Comparison of ENCODE assay signal across 10 cellular contexts in genomic region chr14:77140343-77140936, GRCh38. TPM values are rescaled to one million over a fixed set of nuclear protein-coding genes. Genes with fewer than 3 reads are reported as not detected.
A peak's percentile ranks its signal among the peaks of the same experiment; 100 is the strongest.
DNase-seq lines count a peak whose midpoint lies in the region; ATAC-seq and TF ChIP-seq lines count a peak whose summit lies in the region.
"Had no signal": no experiment of that assay in that cellular context is flagged by ENCODE, and none has a peak within 500 bp of the region (broad histone marks: within the 10 kb centered on the region; RNA-seq: fewer than 3 reads in every experiment).

No MANE protein-coding gene starts in this region.

- H3K9ac ChIP-seq in HUES6 (ENCODE audit: low read length) (peak overlapping the region; percentile 14), mammary epithelial cell (ENCODE audit: insufficient read depth, low read length) (no peak overlapping the region)

- in situ Hi-C loops in mammary epithelial cell (cut with MboI; ENCODE audit: low sequenced_read_pairs in 2 of 2): no loop called here

- H3K4me3 Mint-ChIP-seq in osteocyte (ENCODE audit: unreplicated experiment): peak overlapping the region; percentile 62

- peaks cover 41% of the 10 kb centered on the region for H3K27me3 ChIP-seq in HUES6 (ENCODE audit: control insufficient read depth, insufficient read depth, low read length)
- peaks cover 29% of the 10 kb centered on the region for H3K27me3 ChIP-seq in mammary epithelial cell (ENCODE audit: insufficient read depth, low read length)

- no peaks in the 10 kb centered on the region for H3K9me3 ChIP-seq in HUES6 (ENCODE audit: control insufficient read depth, insufficient read depth, low read depth, low read length)
- no peaks in the 10 kb centered on the region for H3K9me3 ChIP-seq in mammary epithelial cell (replicated peaks; ENCODE audit: insufficient read depth, low read length)

- H3K4me1 Mint-ChIP-seq in osteocyte (ENCODE audit: unreplicated experiment): peaks cover 18% of the 10 kb centered on the region

- peaks cover 64% of the 10 kb centered on the region for H3K27me3 Mint-ChIP-seq in osteocyte (ENCODE audit: unreplicated experiment)

- peak overlapping the region; percentile 73 for H3K4me2 ChIP-seq in mammary epithelial cell (ENCODE audit: insufficient read depth, low read depth, low read length)

- no peak for ATAC-seq in GM18868 (IDR thresholded peaks at IDR 0.05; ENCODE audit: unreplicated experiment)
- no peak for ATAC-seq in GM21786 (IDR thresholded peaks at IDR 0.05; ENCODE audit: unreplicated experiment)

- DNase-seq in D341Med (ENCODE audit: low spot score) (peak; percentile 58), mammary epithelial cell (no peak), osteocyte (ENCODE audit: extremely low spot score, unreplicated experiment) (no peak)
- no peak for DNase-seq in activated CD8-positive, alpha-beta memory T cell treated with anti-CD3 and anti-CD28 coated beads, Interleukin-2, amount 50 U/mL, for 48 hours
- DNase-seq: NCI-H2029 treated with DMSO at 0.1 percent for 48 hours had no signal

- no peak overlapping the region for H3K27ac ChIP-seq in HUES6 (ENCODE audit: low read depth, low read length)
- no peak overlapping the region for H3K27ac ChIP-seq in mammary epithelial cell (ENCODE audit: insufficient read depth, low read depth, low read length)
- H3K27ac ChIP-seq: VCaP had no signal

- BruUV-seq in mammary epithelial cell (replicated peaks; lab: Mats Ljungman, UMichigan): no TSS peak

- H3K4me3 ChIP-seq in HUES6 (ENCODE audit: low read depth, low read length) (peak overlapping the region; percentile 74), mammary epithelial cell (replicated peaks in 1 of 3; ENCODE audit: insufficient read depth in 1 of 3, low read depth in 2 of 3, low read length in 3 of 3) (no peak overlapping the region)

- no peaks in the 10 kb centered on the region for H3K9me3 Mint-ChIP-seq in osteocyte (ENCODE audit: unreplicated experiment)

- CTCF ChIA-PET in mammary epithelial cell (lab: Charles Lee; ENCODE audit: low non-redundant PET): interaction anchor here (0.7 kb wide), 1 partner anchor 42 kb away, joined by 3 read pairs; no protein-coding TSS in a partner anchor

- no peak for TF ChIP-seq CTCF in mammary epithelial cell (conservative IDR thresholded peaks at IDR 0.05 in 1 of 2, IDR thresholded peaks at IDR 0.05 in 1 of 2; ENCODE audit: extremely low read depth in 1 of 2, insufficient read depth in 1 of 2, low read depth in 1 of 2, low read length in 2 of 2)
- TF ChIP-seq CTCF in osteocyte (IDR thresholded peaks at IDR 0.05): no peak

- H3K79me2 ChIP-seq in mammary epithelial cell (ENCODE audit: insufficient read depth, low read length): no peaks in the 10 kb centered on the region

- no peaks in the 10 kb centered on the region for H4K20me1 ChIP-seq in mammary epithelial cell (ENCODE audit: insufficient read depth, low read length)

- H3K36me3 ChIP-seq in HUES6 (ENCODE audit: control insufficient read depth, insufficient read depth, low read length) (no peaks in the 10 kb centered on the region; the same call in 1 of the 2 replicates), mammary epithelial cell (ENCODE audit: insufficient read depth, low read length) (no peaks in the 10 kb centered on the region)

- H3K27ac Mint-ChIP-seq in osteocyte (ENCODE audit: unreplicated experiment): no peak overlapping the region

- dilution Hi-C loops in mammary epithelial cell (cut with HindIII; ENCODE audit: low sequenced_read_pairs): no loop called here

- intact Hi-C loops in mammary epithelial cell (cut with micrococcal nuclease): no loop called here

- no peaks in the 10 kb centered on the region for H3K36me3 Mint-ChIP-seq in osteocyte (ENCODE audit: unreplicated experiment)

- WGBS in mammary epithelial cell (ENCODE audit: low coverage, missing lambda C conversion rate): 3% methylated on average over 21 of the region's 41 CpGs

- no peak overlapping the region for H2AFZ ChIP-seq in mammary epithelial cell (ENCODE audit: low read depth, low read length)

- peaks cover 35% of the 10 kb centered on the region for H3K4me1 ChIP-seq in HUES6 (ENCODE audit: control insufficient read depth, insufficient read depth, low read length)
- H3K4me1 ChIP-seq in mammary epithelial cell (ENCODE audit: insufficient read depth, low read length): peaks cover 15% of the 10 kb centered on the region

RNA-seq across cellular contexts. Expression of gene ZDHHC22, which starts 1.2 kb away (rescaled TPM):
- total RNA-seq in mammary epithelial cell: not detected
- not detected for polyA plus RNA-seq in mammary epithelial cell
- polyA minus RNA-seq in mammary epithelial cell: not detected
- total RNA-seq in osteocyte: 0.10 and 0.16 TPM in 2 replicates
- total RNA-seq: kidney had no signal

RNA-seq across cellular contexts. Expression of gene TMEM63C, which starts 41.2 kb away (rescaled TPM):
- 1 to 10 TPM; 6.3 to 8.3 TPM for total RNA-seq in mammary epithelial cell
- 2.7 TPM for polyA plus RNA-seq in mammary epithelial cell
- polyA minus RNA-seq in mammary epithelial cell: 6.6 TPM
- total RNA-seq in osteocyte: 0.11 and 0.39 TPM in 2 replicates

RNA-seq across cellular contexts. Expression of gene CIPC, which starts 42.4 kb away (rescaled TPM):
- total RNA-seq in mammary epithelial cell: 10 to 100 TPM; 11.6 to 30.2 TPM
- 9.9 TPM for polyA plus RNA-seq in mammary epithelial cell
- polyA minus RNA-seq in mammary epithelial cell: 14.5 TPM
- 12.4 and 12.7 TPM in 2 replicates for total RNA-seq in osteocyte
